Comparison of ENCODE assay signal across 8 cellular contexts in the genomic region with DNA sequence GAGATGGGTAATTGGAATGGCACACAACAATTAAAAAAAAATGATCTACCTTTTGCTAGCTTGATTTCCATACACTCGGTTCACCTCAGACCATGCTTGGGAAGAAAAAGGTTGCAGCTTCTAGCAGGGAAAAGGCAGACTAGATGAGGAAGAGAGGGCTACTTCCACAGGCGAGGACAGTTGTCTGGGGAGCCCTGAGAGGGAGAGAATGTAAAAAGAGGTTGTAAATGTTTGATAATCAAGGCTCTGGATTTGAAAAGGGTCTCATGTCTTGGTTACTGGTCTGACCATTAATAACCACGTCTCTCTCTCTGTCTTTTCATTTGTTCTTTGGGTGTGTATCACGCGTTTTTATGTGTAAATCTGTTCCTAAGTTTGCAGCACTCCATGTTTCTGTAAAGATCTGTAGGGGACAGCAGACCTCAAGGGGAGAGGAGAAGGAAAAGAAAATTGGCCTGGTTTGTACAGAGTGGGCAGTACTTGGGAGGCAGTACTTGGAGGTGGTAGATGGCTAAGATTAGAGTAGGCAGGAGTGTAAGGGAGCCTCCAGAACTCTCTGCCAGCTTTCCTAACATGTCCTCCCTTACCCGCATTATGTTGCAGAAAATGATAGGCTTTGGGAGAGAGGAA. TPM values are rescaled to one million over a fixed set of nuclear protein-coding genes. Genes with fewer than 3 reads are reported as not detected.
DNase-seq lines count a peak whose midpoint lies in the region; ATAC-seq and TF ChIP-seq lines count a peak whose summit lies in the region.

No MANE protein-coding gene starts in this region.

- H3K9me3 Mint-ChIP-seq in T-helper 2 cell treated with Interferon-gamma antibody and Interleukin-4, amounts not matched to agents 5 μg/mL and 100 μg/mL, for 36 hours = no peaks in the 10 kb centered on the region
- peaks cover 15% of the 10 kb centered on the region for H3K9me3 Mint-ChIP-seq in neural progenitor cell

- H3K4me3 ChIP-seq in SK-N-SH (ENCODE audit: low read depth in 2 of 2, low read length in 1 of 2) (peak overlapping the region; percentile 70 to 73), fibroblast of lung (replicated peaks in 1 of 4; ENCODE audit: control extremely low read depth in 1 of 4, insufficient read depth in 1 of 4, low read depth in 3 of 4, low read length in 4 of 4) (peak overlapping the region; percentile 21 to 79 (median 68)), neural progenitor cell (peak overlapping the region; percentile 81)

- TF ChIP-seq CTCF in SK-N-SH (IDR thresholded peaks at IDR 0.05) (no peak), fibroblast of lung (conservative IDR thresholded peaks at IDR 0.05 in 1 of 2, IDR thresholded peaks at IDR 0.05 in 1 of 2; ENCODE audit: low read depth in 1 of 2, low read length in 2 of 2) (peak in 1 of 2 donors; percentile 31), neural progenitor cell (IDR thresholded peaks at IDR 0.05) (no peak)

- H3F3A ChIP-seq in SK-N-SH (replicated peaks; ENCODE audit: insufficient read depth) = no peaks in the 10 kb centered on the region
- no peaks in the 10 kb centered on the region for H3F3A ChIP-seq in neural progenitor cell (ENCODE audit: low read depth)

- no peaks in the 10 kb centered on the region for H3K9me3 ChIP-seq in SK-N-SH
- H3K9me3 ChIP-seq in fibroblast of lung (ENCODE audit: control insufficient read depth, insufficient read depth, low read depth, low read length) = no peaks in the 10 kb centered on the region
- no peaks in the 10 kb centered on the region for H3K9me3 ChIP-seq in neural progenitor cell (ENCODE audit: low read depth)

- no peak for TF ChIP-seq EP300 in SK-N-SH (IDR thresholded peaks at IDR 0.05; ENCODE audit: borderline replicate concordance in 1 of 2, low read depth in 1 of 2, low read length in 1 of 2)

- H3K4me1 ChIP-seq in SK-N-SH (ENCODE audit: control insufficient read depth in 1 of 2, insufficient read depth in 2 of 2, low read depth in 1 of 2, low read length in 1 of 2) (peaks cover 0 to 2% of the 10 kb centered on the region in 2 experiments; a peak in 1 of 4 replicates), fibroblast of lung (ENCODE audit: control insufficient read depth, extremely low read depth, insufficient read depth, low read length) (peaks cover 2% of the 10 kb centered on the region), neural progenitor cell (no peaks in the 10 kb centered on the region)

- CTCF ChIA-PET in SK-N-SH (lab: Yijun Ruan, JAX) = no interaction called here

- H3K4me1 Mint-ChIP-seq in T-helper 2 cell treated with Interferon-gamma antibody and Interleukin-4, amounts not matched to agents 5 μg/mL and 100 μg/mL, for 36 hours (ENCODE audit: low read depth) = peaks cover 13% of the 10 kb centered on the region
- H3K4me1 Mint-ChIP-seq in neural progenitor cell = peaks cover 14% of the 10 kb centered on the region

- no peak for DNase-seq in T-helper 2 cell treated with Interferon-gamma antibody and Interleukin-4, amounts not matched to agents 5 μg/mL and 100 μg/mL, for 36 hours (ENCODE audit: low spot score)
- no peak for DNase-seq in T-helper 2 cell
- no peak for DNase-seq in SK-N-SH
- peak; percentile 48 to 54 for DNase-seq in fibroblast of lung (ENCODE audit: low read depth in 2 of 2)
- DNase-seq in neural progenitor cell (ENCODE audit: low spot score) = no peak
- no peak for DNase-seq in occipital lobe (lab: John Stamatoyannopoulos, UW)
- no peak for DNase-seq in ecto neural progenitor cell (ENCODE audit: low spot score)

- POLR2A ChIA-PET in SK-N-SH (lab: Yijun Ruan, JAX) = interaction anchor here (1.0 kb wide), 1 partner anchor 145 kb away, joined by 3 read pairs; no protein-coding TSS in a partner anchor

- peak overlapping the region; percentile 98 for H3K4me3 Mint-ChIP-seq in T-helper 2 cell treated with Interferon-gamma antibody and Interleukin-4, amounts not matched to agents 5 μg/mL and 100 μg/mL, for 36 hours
- peak overlapping the region; percentile 99 for H3K4me3 Mint-ChIP-seq in neural progenitor cell

- H3K79me2 ChIP-seq in SK-N-SH (ENCODE audit: insufficient read depth) (no peaks in the 10 kb centered on the region; the same call in 1 of the 2 replicates), fibroblast of lung (ENCODE audit: control insufficient read depth, insufficient read depth, low read length) (peaks cover 3% of the 10 kb centered on the region), neural progenitor cell (ENCODE audit: low read depth) (peaks cover 27% of the 10 kb centered on the region)

- H3K27ac ChIP-seq in SK-N-SH (ENCODE audit: low read depth in 2 of 2, low read length in 1 of 2) = peak overlapping the region; percentile 54 to 82; a peak in 3 of 4 replicates
- H3K27ac ChIP-seq in fibroblast of lung (ENCODE audit: insufficient read depth, low read length) = peak overlapping the region; percentile 30
- H3K27ac ChIP-seq in neural progenitor cell = no peak overlapping the region

- H3K27me3 ChIP-seq in SK-N-SH (ENCODE audit: insufficient read depth) (no peaks in the 10 kb centered on the region), fibroblast of lung (ENCODE audit: control insufficient read depth, insufficient read depth, low read length) (no peaks in the 10 kb centered on the region), neural progenitor cell (no peaks in the 10 kb centered on the region)

- H2AFZ ChIP-seq in SK-N-SH (ENCODE audit: low read depth) = peak overlapping the region; percentile 88
- H2AFZ ChIP-seq in fibroblast of lung (ENCODE audit: low read length) = peak overlapping the region; percentile 67
- peak overlapping the region; percentile 83 for H2AFZ ChIP-seq in neural progenitor cell (replicated peaks)

- peaks cover 10% of the 10 kb centered on the region for H3K36me3 Mint-ChIP-seq in T-helper 2 cell treated with Interferon-gamma antibody and Interleukin-4, amounts not matched to agents 5 μg/mL and 100 μg/mL, for 36 hours (ENCODE audit: low read depth)
- peaks cover 20% of the 10 kb centered on the region for H3K36me3 Mint-ChIP-seq in neural progenitor cell

- ATAC-seq in HG02943 (IDR thresholded peaks at IDR 0.05; ENCODE audit: low read depth, unreplicated experiment) = peak; percentile 16

- no peak for TF ChIP-seq RAD21 in SK-N-SH (IDR thresholded peaks at IDR 0.05; ENCODE audit: low read length)

- peak overlapping the region; percentile 92 for H3K27ac Mint-ChIP-seq in T-helper 2 cell treated with Interferon-gamma antibody and Interleukin-4, amounts not matched to agents 5 μg/mL and 100 μg/mL, for 36 hours
- peak overlapping the region; percentile 94 for H3K27ac Mint-ChIP-seq in neural progenitor cell

- H3K27me3 Mint-ChIP-seq in T-helper 2 cell treated with Interferon-gamma antibody and Interleukin-4, amounts not matched to agents 5 μg/mL and 100 μg/mL, for 36 hours (ENCODE audit: low read depth) = no peaks in the 10 kb centered on the region
- H3K27me3 Mint-ChIP-seq in neural progenitor cell (ENCODE audit: insufficient read depth, low read depth) = no peaks in the 10 kb centered on the region

- H3K4me2 ChIP-seq in SK-N-SH = peak overlapping the region; percentile 71
- H3K4me2 ChIP-seq in fibroblast of lung (ENCODE audit: extremely low read depth, insufficient read depth, low read length) = peak overlapping the region; percentile 44
- H3K4me2 ChIP-seq in neural progenitor cell = peak overlapping the region; percentile 81

- H4K20me1 ChIP-seq in SK-N-SH (ENCODE audit: insufficient read depth) (no peaks in the 10 kb centered on the region), fibroblast of lung (ENCODE audit: control insufficient read depth, extremely low read depth, insufficient read depth, low read length) (no peaks in the 10 kb centered on the region), neural progenitor cell (ENCODE audit: low read depth) (peaks cover 3% of the 10 kb centered on the region)

- WGBS in SK-N-SH (ENCODE audit: low lambda C conversion rate) = under 1% methylated on average over 6 of the region's 6 CpGs

- H3K36me3 ChIP-seq in SK-N-SH (replicated peaks in 1 of 2; ENCODE audit: control insufficient read depth in 1 of 2, insufficient read depth in 2 of 2, low read length in 1 of 2) (peaks cover 0 to 10% of the 10 kb centered on the region in 2 experiments), fibroblast of lung (ENCODE audit: control insufficient read depth, insufficient read depth, low read length) (no peaks in the 10 kb centered on the region), neural progenitor cell (no peaks in the 10 kb centered on the region)

- no peaks in the 10 kb centered on the region for H3K9me2 ChIP-seq in SK-N-SH

- peak overlapping the region; percentile 72 for H3K9ac ChIP-seq in SK-N-SH
- H3K9ac ChIP-seq in fibroblast of lung (ENCODE audit: insufficient read depth, low read length) = peak overlapping the region; percentile 33
- peak overlapping the region; percentile 64 for H3K9ac ChIP-seq in neural progenitor cell

TF ChIP-seq in SK-N-SH, 30 proteins besides CTCF, POLR2A, EP300 and RAD21 (continues in another document):
- no peak for TF ChIP-seq GATA2 (CRISPR knock-in tag; IDR thresholded peaks at IDR 0.05)
- TF ChIP-seq SMC3 (IDR thresholded peaks at IDR 0.05; ENCODE audit: low read depth, low read length) = no peak
- no peak for TF ChIP-seq TEAD4 (IDR thresholded peaks at IDR 0.05; ENCODE audit: borderline replicate concordance, insufficient read depth)
- no peak for TF ChIP-seq ELF1 (IDR thresholded peaks at IDR 0.05)
- no peak for TF ChIP-seq SIN3A (IDR thresholded peaks at IDR 0.05; ENCODE audit: borderline replicate concordance, low read depth, low read length)
- TF ChIP-seq FOXJ3 (CRISPR knock-in tag; IDR thresholded peaks at IDR 0.05) = no peak
- TF ChIP-seq FOXM1 (IDR thresholded peaks at IDR 0.05; ENCODE audit: low read depth) = no peak

RNA-seq across cellular contexts. Expression of a gene that starts 0.8 kb away (rescaled TPM):
- polyA plus RNA-seq in SK-N-SH (2012; rRNA removed) (9.6 and 14.0 TPM in 2 replicates), fibroblast of lung (12.9 and 13.9 TPM in 2 replicates)
- 10.3 and 11.0 TPM in 2 replicates for polyA plus RNA-seq in SK-N-SH (2012; cell fraction: cytosol; rRNA removed)
- polyA plus RNA-seq in SK-N-SH (2012; cell fraction: nucleus; rRNA removed) = 10.4 and 17.2 TPM in 2 replicates
- total RNA-seq in fibroblast of lung (12.8 and 22.8 TPM in 2 replicates), neural progenitor cell (ENCODE audit: low replicate concordance) (26.8 and 33.8 TPM in 2 replicates), occipital lobe (42.6 TPM)
- polyA plus RNA-seq in fibroblast of lung (2012) = 7.4 and 8.7 TPM in 2 replicates
- 4.6 and 7.8 TPM in 2 replicates for polyA minus RNA-seq in fibroblast of lung (ENCODE audit: low replicate concordance)

RNA-seq across cellular contexts. Expression of a gene that starts 51.2 kb away (rescaled TPM):
- polyA plus RNA-seq in SK-N-SH (2012; rRNA removed) (2.7 and 3.2 TPM in 2 replicates), fibroblast of lung (1.6 and 1.7 TPM in 2 replicates)
- polyA plus RNA-seq in SK-N-SH (2012; cell fraction: cytosol; rRNA removed) = 2.6 and 2.8 TPM in 2 replicates
- 5.7 and 11.0 TPM in 2 replicates for polyA plus RNA-seq in SK-N-SH (2012; cell fraction: nucleus; rRNA removed)
- total RNA-seq in fibroblast of lung (4.9 and 5.8 TPM in 2 replicates), neural progenitor cell (ENCODE audit: low replicate concordance) (7.0 and 7.3 TPM in 2 replicates), occipital lobe (32.6 TPM)
- 1.4 and 1.7 TPM in 2 replicates for polyA plus RNA-seq in fibroblast of lung (2012)
- 0.43 and 3.1 TPM in 2 replicates for polyA minus RNA-seq in fibroblast of lung (ENCODE audit: low replicate concordance)

Comparison
In these comparisons a context has a peak if more than half of its experiments do, and no peak if none do; other contexts are left out.
1. DNase-seq: peak in fibroblast of lung (2 of 2); none in T-helper 2 cell treated with Interferon-gamma antibody and Interleukin-4, amounts not matched to agents 5 μg/mL and 100 μg/mL, for 36 hours (single experiment), T-helper 2 cell (0 of 5), SK-N-SH (single experiment), neural progenitor cell (single experiment), occipital lobe (single experiment) and ecto neural progenitor cell (single experiment).
2. Peak in every context shown above with its lines, with median percentiles within 50 percentile points of each other: H2AFZ ChIP-seq, H3K4me2 ChIP-seq, H3K4me3 ChIP-seq and H3K9ac ChIP-seq.